In the genomic region with DNA sequence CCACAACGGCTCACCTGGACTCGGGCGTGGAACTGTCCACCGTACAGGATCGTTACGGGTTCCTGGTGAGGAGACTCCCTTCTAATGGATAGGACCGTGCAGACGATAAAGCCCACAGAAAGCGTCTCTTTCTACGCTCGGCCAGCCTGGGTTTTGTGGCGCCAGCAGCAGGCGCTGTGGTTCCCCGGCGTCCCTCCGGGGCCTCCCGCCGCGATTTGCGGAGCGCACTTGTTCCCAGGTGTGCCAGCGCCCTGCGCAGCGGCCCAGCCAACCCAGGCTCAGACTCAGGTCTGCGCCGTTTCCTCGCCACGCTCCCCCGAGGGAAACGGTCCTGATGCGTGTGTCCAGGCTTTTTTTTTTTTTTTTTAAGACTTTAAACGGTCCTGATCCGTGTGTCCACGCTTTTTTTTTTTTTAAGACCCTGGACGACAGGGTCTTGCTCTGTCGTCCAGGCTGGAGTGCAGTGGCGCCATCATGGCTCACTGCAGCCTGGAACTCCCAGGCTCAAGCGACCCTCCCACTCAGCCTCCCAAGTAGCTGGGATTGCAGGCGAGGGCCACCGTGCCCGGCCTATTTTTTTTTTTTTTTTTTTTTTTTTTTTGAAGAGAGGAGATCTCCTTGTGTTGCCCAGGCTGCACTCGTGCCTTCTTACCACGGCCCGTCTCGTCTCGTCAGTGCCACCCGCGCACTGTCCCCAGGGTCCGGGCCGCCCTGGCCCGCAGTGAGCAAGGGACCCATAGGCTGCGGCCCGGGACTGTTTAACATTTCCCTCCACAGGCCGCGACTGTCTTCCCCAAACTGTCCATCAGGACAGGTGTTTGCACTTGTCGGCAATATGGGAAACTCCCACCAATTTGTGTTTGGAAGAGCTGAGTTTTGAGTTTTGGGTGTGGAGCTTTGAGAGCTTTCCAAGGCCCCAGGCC, we compare ENCODE assay signal across 8 cellular contexts. TPM values are rescaled to one million over a fixed set of nuclear protein-coding genes. Genes with fewer than 3 reads are reported as not detected.
DNase-seq lines count a peak whose midpoint lies in the region; ATAC-seq lines count a peak whose summit lies in the region.

No MANE protein-coding gene starts in this region.

- H3K27me3 Mint-ChIP-seq in activated naive CD8-positive, alpha-beta T cell, result peaks cover 14% of the 10 kb centered on the region

- DNase-seq in DMS53 treated with DMSO at 0.1 percent for 48 hours (lab: John Stamatoyannopoulos, UW; ENCODE audit: unreplicated experiment), result peak; percentile 72
- peak; percentile 80 for DNase-seq in HuH-7.5 (ENCODE audit: low spot score)
- DNase-seq in lung microvascular endothelial cell (ENCODE audit: low read depth in 2 of 2), result peak; percentile 17 to 50
- DNase-seq in NCI-H187 treated with DMSO at 0.1 percent for 48 hours (lab: John Stamatoyannopoulos, UW), result no peak
- DNase-seq in amygdala (lab: John Stamatoyannopoulos, UW), result no peak

- no peak overlapping the region for H3K27ac Mint-ChIP-seq in activated naive CD8-positive, alpha-beta T cell

- ATAC-seq in GM19351 (IDR thresholded peaks at IDR 0.05; ENCODE audit: unreplicated experiment) (no peak), HG02981 (IDR thresholded peaks at IDR 0.05; ENCODE audit: unreplicated experiment) (no peak)

- H3K4me3 Mint-ChIP-seq in activated naive CD8-positive, alpha-beta T cell, result peak overlapping the region; percentile 46

- peaks cover 8% of the 10 kb centered on the region for H3K4me1 Mint-ChIP-seq in activated naive CD8-positive, alpha-beta T cell (ENCODE audit: low read depth)

- H3K9me3 Mint-ChIP-seq in activated naive CD8-positive, alpha-beta T cell (ENCODE audit: low read depth), result no peaks in the 10 kb centered on the region

- peaks cover 3% of the 10 kb centered on the region for H3K36me3 Mint-ChIP-seq in activated naive CD8-positive, alpha-beta T cell

RNA-seq across cellular contexts. Expression of a gene that starts 23.8 kb away (rescaled TPM):
- under 0.01 TPM in 1 of 2 replicates, not detected in the other for total RNA-seq in lung microvascular endothelial cell

RNA-seq across cellular contexts. Expression of a gene that starts 55.7 kb away (rescaled TPM):
- total RNA-seq in lung microvascular endothelial cell, result not detected in 2 replicates

Comparison
In these comparisons a context has a peak if more than half of its experiments do, and no peak if none do; other contexts are left out.
1. DNase-seq: peak in DMS53 treated with DMSO at 0.1 percent for 48 hours (single experiment), HuH-7.5 (single experiment) and lung microvascular endothelial cell (2 of 2); none in NCI-H187 treated with DMSO at 0.1 percent for 48 hours (single experiment) and amygdala (0 of 56).